8 cellular contexts compared by ENCODE assay signal in the genomic region with DNA sequence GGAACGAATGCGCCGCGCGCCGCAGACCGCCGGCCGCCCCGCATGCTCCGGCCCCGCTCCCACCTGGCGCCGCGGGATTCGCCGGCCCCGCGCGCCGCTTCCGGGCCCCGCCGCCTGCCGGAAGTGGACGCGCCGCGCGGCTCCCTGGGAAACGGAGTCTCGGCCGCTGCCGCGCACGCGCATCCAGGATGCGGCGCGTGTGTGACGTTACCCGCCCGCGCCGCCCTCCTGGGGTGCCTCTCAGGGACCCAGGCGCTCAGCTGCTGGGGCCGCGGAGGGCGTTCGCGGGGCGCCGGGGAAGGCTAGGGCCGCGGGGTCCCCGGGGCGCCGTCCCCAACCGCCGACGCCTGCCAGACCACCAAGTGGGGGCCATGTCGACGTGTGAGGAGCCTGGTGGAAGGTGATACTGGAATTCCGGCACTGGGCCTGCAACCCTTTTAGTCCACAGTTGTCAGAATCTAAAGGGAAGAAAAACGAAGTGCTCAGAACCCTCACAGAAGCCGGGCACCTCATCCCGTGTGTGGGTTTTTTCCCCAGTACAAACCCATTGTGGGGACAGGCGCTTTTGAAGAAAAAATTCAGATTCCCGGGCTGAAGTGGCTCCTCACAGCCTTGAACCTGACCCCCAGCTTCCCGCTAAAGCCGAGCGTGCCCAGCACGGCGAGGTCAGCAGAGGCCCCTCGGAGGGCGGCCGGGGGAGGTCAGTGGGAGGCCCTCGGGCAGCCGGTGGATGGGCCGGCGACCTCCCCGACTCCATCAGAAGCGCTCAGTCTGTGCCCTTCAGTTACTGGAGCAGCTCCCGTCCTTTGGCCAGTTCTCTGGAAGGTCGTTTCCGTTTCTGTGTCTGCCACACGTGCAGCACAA. TPM values are rescaled to one million over a fixed set of nuclear protein-coding genes. Genes with fewer than 3 reads are reported as not detected.
DNase-seq lines count a peak whose midpoint lies in the region; ATAC-seq, FAIRE-seq and TF ChIP-seq lines count a peak whose summit lies in the region.

A gene with protein sequence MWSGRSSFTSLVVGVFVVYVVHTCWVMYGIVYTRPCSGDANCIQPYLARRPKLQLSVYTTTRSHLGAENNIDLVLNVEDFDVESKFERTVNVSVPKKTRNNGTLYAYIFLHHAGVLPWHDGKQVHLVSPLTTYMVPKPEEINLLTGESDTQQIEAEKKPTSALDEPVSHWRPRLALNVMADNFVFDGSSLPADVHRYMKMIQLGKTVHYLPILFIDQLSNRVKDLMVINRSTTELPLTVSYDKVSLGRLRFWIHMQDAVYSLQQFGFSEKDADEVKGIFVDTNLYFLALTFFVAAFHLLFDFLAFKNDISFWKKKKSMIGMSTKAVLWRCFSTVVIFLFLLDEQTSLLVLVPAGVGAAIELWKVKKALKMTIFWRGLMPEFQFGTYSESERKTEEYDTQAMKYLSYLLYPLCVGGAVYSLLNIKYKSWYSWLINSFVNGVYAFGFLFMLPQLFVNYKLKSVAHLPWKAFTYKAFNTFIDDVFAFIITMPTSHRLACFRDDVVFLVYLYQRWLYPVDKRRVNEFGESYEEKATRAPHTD (minus strand): TSS at position 125 of the 864 bp plus-strand sequence. CDS start 258 bp downstream, outside the sequence.

- intact Hi-C loops in activated B cell treated with CpG ODN at 0.5 μM for 24 hours (cut with micrococcal nuclease) = loop anchor here (1.0 to 10.0 kb wide), 6 partner anchors 22 to 296 kb away; a partner anchor contains a TSS

- POLR2A ChIA-PET in activated B cell treated with CpG ODN at 0.5 μM for 24 hours (lab: Charles Lee) = interaction anchor here (0.6 to 2.9 kb wide), 13 partner anchors 17 to 290 kb away, joined by 3 to 14 read pairs (median 4); no protein-coding TSS in a partner anchor

- TF ChIP-seq CTCF in activated B cell treated with CpG ODN at 0.5 μM for 24 hours (IDR thresholded peaks at IDR 0.05) (no peak), bronchial epithelial cell (IDR thresholded peaks at IDR 0.05; ENCODE audit: insufficient read depth, low read length, severe bottlenecking) (no peak)

- peaks cover 32% of the 10 kb centered on the region for H3K79me2 ChIP-seq in ACC112 (ENCODE audit: control insufficient read depth, insufficient read depth, low read length, unreplicated experiment)

- peak within 1 kb of the TSS; percentile 10; the same call in 1 of the 2 replicates for H3K27ac ChIP-seq in ACC112 (ENCODE audit: low read depth, low read length)

- peak within 1 kb of the TSS; percentile 93 for H3K4me3 ChIP-seq in ACC112 (ENCODE audit: low read depth, low read length)
- H3K4me3 ChIP-seq in bronchial epithelial cell (ENCODE audit: low read depth, low read length) = peak within 1 kb of the TSS; percentile 90

- peak; percentile 73 for ATAC-seq in GM18867 (IDR thresholded peaks at IDR 0.05; ENCODE audit: unreplicated experiment)
- ATAC-seq in HG03103 (IDR thresholded peaks at IDR 0.05; ENCODE audit: low read depth, unreplicated experiment) = peak; percentile 67
- peak; percentile 94 for ATAC-seq in activated B cell treated with CpG ODN at 0.5 μM for 24 hours (ENCODE audit: low read depth)

- H3K27me3 ChIP-seq in ACC112 (ENCODE audit: insufficient read depth, low read length) (no peaks in the 10 kb centered on the region), bronchial epithelial cell (ENCODE audit: control insufficient read depth, insufficient read depth, low read length) (no peaks in the 10 kb centered on the region)

- no peak for FAIRE-seq in bronchial epithelial cell (lab: Jason Lieb, UNC)

- H3K27ac Mint-ChIP-seq in activated B cell treated with CpG ODN at 0.5 μM for 24 hours (peak within 1 kb of the TSS; percentile 80), immature natural killer cell (peak within 1 kb of the TSS; percentile 86 to 94 (median 90))

- peak; percentile 91 for DNase-seq in NCI-H2196 (lab: John Stamatoyannopoulos, UW; ENCODE audit: unreplicated experiment)
- peak; percentile 92 for DNase-seq in activated B cell treated with CpG ODN at 0.5 μM for 24 hours
- DNase-seq in bronchial epithelial cell (ENCODE audit: low read depth) = peak; percentile 70
- DNase-seq in immature natural killer cell = peak; percentile 89 to 92 (median 91)
- peak; percentile 58 for DNase-seq in smooth muscle cell of the brain vasculature (ENCODE audit: low read depth, low spot score)

- CTCF ChIA-PET in activated B cell treated with CpG ODN at 0.5 μM for 24 hours (lab: Charles Lee) = interaction anchor here (1.0 kb wide), 2 partner anchors 41 to 249 kb away, joined by 3 read pairs; no protein-coding TSS in a partner anchor

- H3K4me3 Mint-ChIP-seq in activated B cell treated with CpG ODN at 0.5 μM for 24 hours (peak within 1 kb of the TSS; percentile 88), immature natural killer cell (peak within 1 kb of the TSS; percentile 85 to 93 (median 91))

- peaks cover 9% of the 10 kb centered on the region for H3K4me1 ChIP-seq in ACC112 (ENCODE audit: control insufficient read depth, insufficient read depth, low read length, unreplicated experiment)

- H3K4me1 Mint-ChIP-seq in activated B cell treated with CpG ODN at 0.5 μM for 24 hours (peaks cover 37% of the 10 kb centered on the region), immature natural killer cell (peaks cover 34 to 39% of the 10 kb centered on the region in 2 donors)

- H3K9me3 Mint-ChIP-seq in activated B cell treated with CpG ODN at 0.5 μM for 24 hours (no peaks in the 10 kb centered on the region), immature natural killer cell (no peaks in the 10 kb centered on the region)

- H3K27me3 Mint-ChIP-seq in activated B cell treated with CpG ODN at 0.5 μM for 24 hours (no peaks in the 10 kb centered on the region), immature natural killer cell (ENCODE audit: low read depth in 3 of 3) (peaks cover 2 to 11% (median 7%) of the 10 kb centered on the region in 3 donors)

- H2AFZ ChIP-seq in ACC112 (ENCODE audit: low read length, unreplicated experiment) = peak within 1 kb of the TSS; percentile 60

- H3K36me3 ChIP-seq in ACC112 (ENCODE audit: insufficient read depth, low read length) (peaks cover 6% of the 10 kb centered on the region; the same call in 1 of the 2 replicates), bronchial epithelial cell (ENCODE audit: control insufficient read depth, insufficient read depth, low read length) (peaks cover 16% of the 10 kb centered on the region)

- peaks cover 31% of the 10 kb centered on the region for H3K36me3 Mint-ChIP-seq in activated B cell treated with CpG ODN at 0.5 μM for 24 hours (ENCODE audit: low read depth)
- peaks cover 9 to 14% (median 14%) of the 10 kb centered on the region in 3 donors for H3K36me3 Mint-ChIP-seq in immature natural killer cell

RNA-seq across cellular contexts. Expression of the gene that starts here (rescaled TPM):
- 87.5 and 100 TPM in 2 replicates for total RNA-seq in activated B cell treated with CpG ODN at 0.5 μM for 24 hours
- 314 and 364 TPM in 2 replicates for total RNA-seq in bronchial epithelial cell
- polyA plus RNA-seq in immature natural killer cell = 10 to 100 TPM; 25.9 to 61.6 (median 35.7) TPM

Comparison
In these comparisons a context has a peak if more than half of its experiments do, and no peak if none do; other contexts are left out.
1. Peak in every context shown above with its lines: DNase-seq, ATAC-seq, H3K4me3 ChIP-seq and H3K27ac ChIP-seq.